Comparison of ENCODE assay signal across 9 cellular contexts in genomic region chr17:32342603-32343325, GRCh38. TPM values are rescaled to one million over a fixed set of nuclear protein-coding genes. Genes with fewer than 3 reads are reported as not detected.
DNase-seq lines count a peak whose midpoint lies in the region; ATAC-seq, FAIRE-seq and TF ChIP-seq lines count a peak whose summit lies in the region.
"Had no signal": no experiment of that assay in that cellular context is flagged by ENCODE, and none has a peak within 500 bp of the region (broad histone marks: within the 10 kb centered on the region; RNA-seq: fewer than 3 reads in every experiment).

No MANE protein-coding gene starts in this region.

- in situ Hi-C loops in HepG2 (cut with HindIII; ENCODE audit: extremely low pct_ligation_motif_present, low pct_unique_long_range_greater_than_20kb) (no loop called here), transverse colon (cut with MboI; ENCODE audit: low pct_ligation_motif_present in 1 of 4, low pct_unique_long_range_greater_than_20kb in 1 of 4, low sequenced_read_pairs in 3 of 4) (no loop called here)

- no peaks in the 10 kb centered on the region for H3K27me3 Mint-ChIP-seq in activated T-cell treated with anti-CD3 and anti-CD28 coated beads, Interleukin-2, amount 50 U/mL, for 4 hours (ENCODE audit: low read depth)

- POLR2A ChIA-PET in HepG2 (lab: Yijun Ruan, JAX), result interaction anchor here (0.9 to 2.5 kb wide), 5 partner anchors 8 to 97 kb away, joined by 3 to 10 read pairs (median 4); no protein-coding TSS in a partner anchor

- TF ChIP-seq EP300 in HepG2 (IDR thresholded peaks at IDR 0.05; ENCODE audit: low read depth in 2 of 2, low read length in 2 of 2), result no peak
- TF ChIP-seq EP300 in HepG2 (CRISPR knock-in tag; IDR thresholded peaks at IDR 0.05; ENCODE audit: borderline replicate concordance), result no peak
- TF ChIP-seq EP300 in transverse colon (IDR thresholded peaks at IDR 0.05; ENCODE audit: low read depth), result no peak

- H3K9me3 Mint-ChIP-seq in activated T-cell treated with anti-CD3 and anti-CD28 coated beads, Interleukin-2, amount 50 U/mL, for 4 hours, result no peaks in the 10 kb centered on the region
- no peaks in the 10 kb centered on the region for H3K9me3 Mint-ChIP-seq in activated naive CD4-positive, alpha-beta T cell treated with anti-CD3 and anti-CD28 coated beads, Interleukin-2, amount 50 U/mL, for 72 hours

- peaks cover 18% of the 10 kb centered on the region for H3K4me1 Mint-ChIP-seq in activated T-cell treated with anti-CD3 and anti-CD28 coated beads, Interleukin-2, amount 50 U/mL, for 4 hours (ENCODE audit: low read depth)

- H3K27ac ChIP-seq in HepG2 (ENCODE audit: extremely low read length, insufficient read depth, low read length), result peak overlapping the region; percentile 88
- peak overlapping the region; percentile 87 to 89 (median 88) for H3K27ac ChIP-seq in transverse colon

- CTCF ChIA-PET in HepG2 (lab: Yijun Ruan, JAX; ENCODE audit: low intra/inter-chr PET ratio, low total read pairs), result no interaction called here

- TF ChIP-seq POLR2A in HepG2 (IDR thresholded peaks at IDR 0.05; ENCODE audit: insufficient read depth in 1 of 2, low read depth in 2 of 2, low read length in 2 of 2) (no peak), transverse colon (IDR thresholded peaks at IDR 0.05) (no peak)

- no peak for DNase-seq in activated T-cell treated with anti-CD3 and anti-CD28 coated beads, Interleukin-2, amount 50 U/mL, for 4 hours
- DNase-seq in activated T-cell treated with anti-CD3 and anti-CD28 coated beads for 4 hours (no peak), HepG2 (ENCODE audit: low spot score) (no peak), transverse colon (no peak), NCI-H2171 (lab: John Stamatoyannopoulos, UW) (no peak), NCI-H2171 treated with DMSO at 0.1 percent for 48 hours (lab: John Stamatoyannopoulos, UW) (no peak), NCI-H2081 treated with DMSO at 0.1 percent for 48 hours (lab: John Stamatoyannopoulos, UW) (no peak)
- no peak for DNase-seq in activated naive CD4-positive, alpha-beta T cell treated with anti-CD3 and anti-CD28 coated beads, Interleukin-2, amount 50 U/mL, for 72 hours (ENCODE audit: low spot score in 2 of 2)

- H3K9ac ChIP-seq in HepG2 (ENCODE audit: insufficient read depth, low read depth, low read length), result peak overlapping the region; percentile 72

- peak overlapping the region; percentile 85 for H3K4me2 ChIP-seq in HepG2 (ENCODE audit: low read depth, low read length)

- peak overlapping the region; percentile 87 for H3K4me3 Mint-ChIP-seq in activated T-cell treated with anti-CD3 and anti-CD28 coated beads, Interleukin-2, amount 50 U/mL, for 4 hours

- TF ChIP-seq CTCF in HepG2 (CRISPR knock-in tag; IDR thresholded peaks at IDR 0.05), result no peak
- TF ChIP-seq CTCF in transverse colon (IDR thresholded peaks at IDR 0.05), result no peak

- no peaks in the 10 kb centered on the region for H3K27me3 ChIP-seq in HepG2 (ENCODE audit: control insufficient read depth in 1 of 2, insufficient read depth in 2 of 2, low read length in 2 of 2)
- H3K27me3 ChIP-seq in transverse colon, result no peaks in the 10 kb centered on the region

- H4K20me1 ChIP-seq in HepG2 (ENCODE audit: insufficient read depth, low read length), result no peaks in the 10 kb centered on the region

- peak overlapping the region; percentile 94 for H2AFZ ChIP-seq in HepG2 (ENCODE audit: low read length)

- ATAC-seq in activated T-cell treated with anti-CD3 and anti-CD28 coated beads, Interleukin-2, amount 50 U/mL, for 4 hours, result no peak
- no peak for ATAC-seq in activated naive CD4-positive, alpha-beta T cell treated with anti-CD3 and anti-CD28 coated beads, Interleukin-2, amount 50 U/mL, for 72 hours
- peak; percentile 20; the same call in 1 of the 3 replicates for ATAC-seq in HepG2

- H3K27ac Mint-ChIP-seq in activated naive CD4-positive, alpha-beta T cell treated with anti-CD3 and anti-CD28 coated beads, Interleukin-2, amount 50 U/mL, for 72 hours, result peak overlapping the region; percentile 90 to 95

- FAIRE-seq in HepG2 (lab: Jason Lieb, UNC), result no peak
- FAIRE-seq: islet of Langerhans had no signal

- H3K4me3 ChIP-seq in HepG2 (replicated peaks in 1 of 3; ENCODE audit: insufficient read depth in 1 of 3, low read depth in 2 of 3, low read length in 3 of 3) (peak overlapping the region; percentile 78 to 84 (median 81)), transverse colon (peak overlapping the region in 3 of 4 donors; percentile 59 to 81 (median 70))

- H3K36me3 Mint-ChIP-seq in activated T-cell treated with anti-CD3 and anti-CD28 coated beads, Interleukin-2, amount 50 U/mL, for 4 hours (ENCODE audit: insufficient read depth), result peaks cover 6% of the 10 kb centered on the region
- H3K36me3 Mint-ChIP-seq in activated naive CD4-positive, alpha-beta T cell treated with anti-CD3 and anti-CD28 coated beads, Interleukin-2, amount 50 U/mL, for 72 hours, result peaks cover 6 to 7% of the 10 kb centered on the region in 2 donors

- 19% methylated on average over 14 of the region's 14 CpGs for WGBS in HepG2 (ENCODE audit: low lambda C conversion rate)
- WGBS in transverse colon (ENCODE audit: low coverage in 1 of 2), 2 donors, result 71 to 84% methylated on average over 10 to 14 of the region's 14 CpGs

- TF ChIP-seq RAD21 in HepG2 (CRISPR knock-in tag; IDR thresholded peaks at IDR 0.05), result no peak

- BruUV-seq in HepG2 (replicated peaks; lab: Mats Ljungman, UMichigan), result no TSS peak

- H3K4me1 ChIP-seq in HepG2 (ENCODE audit: insufficient read depth, low read length) (peaks cover 21% of the 10 kb centered on the region), transverse colon (peaks cover 4 to 17% (median 11%) of the 10 kb centered on the region in 4 donors)

- intact Hi-C loops in HepG2 (cut with micrococcal nuclease; ENCODE audit: unreplicated experiment) (no loop called here), transverse colon (cut with DNase I; ENCODE audit: low total_unique reads) (no loop called here)

- no peaks in the 10 kb centered on the region for H3K79me2 ChIP-seq in HepG2 (ENCODE audit: insufficient read depth, low read length)

- H3K36me3 ChIP-seq in HepG2 (replicated peaks in 1 of 2; ENCODE audit: control insufficient read depth in 1 of 2, insufficient read depth in 2 of 2, low read length in 2 of 2), result peaks cover 1 to 4% of the 10 kb centered on the region in 2 experiments; a peak in 2 of 5 replicates
- no peaks in the 10 kb centered on the region for H3K36me3 ChIP-seq in transverse colon

- H3K9me3 ChIP-seq in HepG2 (ENCODE audit: low read length) (no peaks in the 10 kb centered on the region), transverse colon (no peaks in the 10 kb centered on the region)

RNA-seq across cellular contexts. Expression of gene C17orf75, which starts 0.8 kb away (rescaled TPM):
- 10 to 100 TPM; 29.1 to 34.1 (median 31.7) TPM for total RNA-seq in activated T-cell treated with anti-CD3 and anti-CD28 coated beads, Interleukin-2, amount 50 U/mL, for 4 hours
- total RNA-seq in activated naive CD4-positive, alpha-beta T cell treated with anti-CD3 and anti-CD28 coated beads, Interleukin-2, amount 50 U/mL, for 72 hours, result 10 to 100 TPM; 10.8 to 24.5 TPM
- total RNA-seq in HepG2 (2016; rRNA removed; fragmentation: Illumina TruSeq; extraction: Trizol), result 33.0 and 41.9 TPM in 2 replicates
- 9.0 and 9.5 TPM in 2 replicates for total RNA-seq in HepG2 (2016; cell fraction: cytosol; rRNA removed; fragmentation: Illumina TruSeq; extraction: Trizol; ENCODE audit: low read depth)
- 34.7 and 41.5 TPM in 2 replicates for total RNA-seq in HepG2 (2016; cell fraction: insoluble cytoplasmic fraction; rRNA removed; fragmentation: Illumina TruSeq; extraction: Trizol)
- 11.8 and 12.8 TPM in 2 replicates for total RNA-seq in HepG2 (2016; cell fraction: membrane; rRNA removed; fragmentation: Illumina TruSeq; extraction: Trizol)
- 18.9 and 25.5 TPM in 2 replicates for total RNA-seq in HepG2 (2016; cell fraction: nucleus; rRNA removed; fragmentation: Illumina TruSeq; extraction: Trizol)
- polyA plus RNA-seq in HepG2 (2011; rRNA removed), result 13.4 and 16.2 TPM in 2 replicates
- 9.4 and 10.6 TPM in 2 replicates for polyA plus RNA-seq in HepG2 (2011; cell fraction: cytosol; rRNA removed)
- 14.6 and 14.9 TPM in 2 replicates for polyA plus RNA-seq in HepG2 (2011; cell fraction: nucleus; rRNA removed)
- polyA plus RNA-seq in HepG2 (2012), result 16.5 and 22.8 TPM in 2 replicates
- 4.4 and 6.4 TPM in 2 replicates for polyA plus RNA-seq in HepG2 (2016; cell fraction: cytosol; fragmentation: Illumina TruSeq; extraction: Trizol; ENCODE audit: low read depth)
- polyA plus RNA-seq in HepG2 (2016; cell fraction: insoluble cytoplasmic fraction; fragmentation: Illumina TruSeq; extraction: Trizol; ENCODE audit: low read depth), result 30.1 and 31.8 TPM in 2 replicates
- 6.8 and 8.1 TPM in 2 replicates for polyA plus RNA-seq in HepG2 (2016; cell fraction: membrane; fragmentation: Illumina TruSeq; extraction: Trizol; ENCODE audit: low read depth)
- polyA plus RNA-seq in HepG2 (2016; cell fraction: nucleus; fragmentation: Illumina TruSeq; extraction: Trizol; ENCODE audit: insufficient read depth, low read depth), result 37.3 and 41.0 TPM in 2 replicates
- polyA minus RNA-seq in HepG2 (2011; rRNA and poly(A)+ RNA removed; ENCODE audit: low replicate concordance), result 8.8 and 11.5 TPM in 2 replicates
- 6.3 and 6.9 TPM in 2 replicates for polyA minus RNA-seq in HepG2 (2011; cell fraction: cytosol; rRNA and poly(A)+ RNA removed)
- polyA minus RNA-seq in HepG2 (2011; cell fraction: nucleus; rRNA and poly(A)+ RNA removed), result 8.2 and 15.4 TPM in 2 replicates
- total RNA-seq in transverse colon, result 10 to 100 TPM in 2 of 4 donors, 1 to 10 TPM in 2; 2.2 to 17.6 (median 9.6) TPM

RNA-seq across cellular contexts. Expression of gene ZNF207, which starts 7.2 kb away (rescaled TPM):
- 100 to 1,000 TPM; 199 to 222 (median 212) TPM for total RNA-seq in activated T-cell treated with anti-CD3 and anti-CD28 coated beads, Interleukin-2, amount 50 U/mL, for 4 hours
- 100 to 1,000 TPM; 255 to 256 TPM for total RNA-seq in activated naive CD4-positive, alpha-beta T cell treated with anti-CD3 and anti-CD28 coated beads, Interleukin-2, amount 50 U/mL, for 72 hours
- total RNA-seq in HepG2 (2016; rRNA removed; fragmentation: Illumina TruSeq; extraction: Trizol) (164 and 194 TPM in 2 replicates), transverse colon (100 to 1,000 TPM in 3 of 4 donors, 10 to 100 TPM in 1; 78.9 to 203 (median 139) TPM)
- 40.6 and 48.2 TPM in 2 replicates for total RNA-seq in HepG2 (2016; cell fraction: cytosol; rRNA removed; fragmentation: Illumina TruSeq; extraction: Trizol; ENCODE audit: low read depth)
- 167 and 194 TPM in 2 replicates for total RNA-seq in HepG2 (2016; cell fraction: insoluble cytoplasmic fraction; rRNA removed; fragmentation: Illumina TruSeq; extraction: Trizol)
- 70.7 and 78.1 TPM in 2 replicates for total RNA-seq in HepG2 (2016; cell fraction: membrane; rRNA removed; fragmentation: Illumina TruSeq; extraction: Trizol)
- total RNA-seq in HepG2 (2016; cell fraction: nucleus; rRNA removed; fragmentation: Illumina TruSeq; extraction: Trizol), result 198 and 199 TPM in 2 replicates
- 140 and 150 TPM in 2 replicates for polyA plus RNA-seq in HepG2 (2011; rRNA removed)
- polyA plus RNA-seq in HepG2 (2011; cell fraction: cytosol; rRNA removed), result 114 and 115 TPM in 2 replicates
- 159 and 219 TPM in 2 replicates for polyA plus RNA-seq in HepG2 (2011; cell fraction: nucleus; rRNA removed)
- polyA plus RNA-seq in HepG2 (2012), result 92.3 and 112 TPM in 2 replicates
- 18.1 and 20.9 TPM in 2 replicates for polyA plus RNA-seq in HepG2 (2016; cell fraction: cytosol; fragmentation: Illumina TruSeq; extraction: Trizol; ENCODE audit: low read depth)
- 223 and 226 TPM in 2 replicates for polyA plus RNA-seq in HepG2 (2016; cell fraction: insoluble cytoplasmic fraction; fragmentation: Illumina TruSeq; extraction: Trizol; ENCODE audit: low read depth)
- polyA plus RNA-seq in HepG2 (2016; cell fraction: membrane; fragmentation: Illumina TruSeq; extraction: Trizol; ENCODE audit: low read depth), result 45.3 and 50.8 TPM in 2 replicates
- 168 and 187 TPM in 2 replicates for polyA plus RNA-seq in HepG2 (2016; cell fraction: nucleus; fragmentation: Illumina TruSeq; extraction: Trizol; ENCODE audit: insufficient read depth, low read depth)
- polyA minus RNA-seq in HepG2 (2011; rRNA and poly(A)+ RNA removed; ENCODE audit: low replicate concordance), result 218 and 342 TPM in 2 replicates
- polyA minus RNA-seq in HepG2 (2011; cell fraction: cytosol; rRNA and poly(A)+ RNA removed), result 88.9 and 92.0 TPM in 2 replicates
- polyA minus RNA-seq in HepG2 (2011; cell fraction: nucleus; rRNA and poly(A)+ RNA removed), result 313 and 333 TPM in 2 replicates
